Comparison of ENCODE assay signal across 12 cellular contexts in genomic region chr20:2820896-2821869, GRCh38. TPM values are rescaled to one million over a fixed set of nuclear protein-coding genes. Genes with fewer than 3 reads are reported as not detected.
A peak's percentile ranks its signal among the peaks of the same experiment; 100 is the strongest.
DNase-seq lines count a peak whose midpoint lies in the region; ATAC-seq and TF ChIP-seq lines count a peak whose summit lies in the region.
"Had no signal": no experiment of that assay in that cellular context is flagged by ENCODE, and none has a peak within 500 bp of the region (broad histone marks: within the 10 kb centered on the region; RNA-seq: fewer than 3 reads in every experiment).

No MANE protein-coding gene starts in this region.

- intact Hi-C loops in CD4-positive, alpha-beta T cell (cut with DNase I, micrococcal nuclease), result no loop called here
- intact Hi-C loops in natural killer cell (cut with micrococcal nuclease), result no loop called here

- H3K27ac ChIP-seq in CD4-positive, alpha-beta T cell (ENCODE audit: low read depth, low read length), result no peak overlapping the region
- H3K27ac ChIP-seq in HEK293 (ENCODE audit: extremely low read depth, low read depth, low read length), result no peak overlapping the region
- H3K27ac ChIP-seq in endodermal cell (ENCODE audit: low read depth, low read length), result no peak overlapping the region
- H3K27ac ChIP-seq: ascending aorta, epithelial cell of prostate, neutrophil had no signal

- H3K9me3 ChIP-seq in CD4-positive, alpha-beta T cell (ENCODE audit: control insufficient read depth, low read length), result no peaks in the 10 kb centered on the region
- no peaks in the 10 kb centered on the region for H3K9me3 ChIP-seq in HEK293 (ENCODE audit: control insufficient read depth, insufficient read depth, low read depth, low read length)
- no peaks in the 10 kb centered on the region for H3K9me3 ChIP-seq in endodermal cell (ENCODE audit: control insufficient read depth, low read length)
- H3K9me3 ChIP-seq: ascending aorta, neutrophil had no signal

- H3K36me3 Mint-ChIP-seq in CD4-positive, alpha-beta T cell (ENCODE audit: low read depth), result no peaks in the 10 kb centered on the region
- H3K36me3 Mint-ChIP-seq in endodermal cell (ENCODE audit: low read depth) (no peaks in the 10 kb centered on the region), natural killer cell (no peaks in the 10 kb centered on the region)

- no peak overlapping the region for H3K27ac Mint-ChIP-seq in CD4-positive, alpha-beta T cell
- H3K27ac Mint-ChIP-seq in endodermal cell, result no peak overlapping the region
- peak overlapping the region in 1 of 2 donors; percentile 53 for H3K27ac Mint-ChIP-seq in natural killer cell

- no peaks in the 10 kb centered on the region for H3K9me3 Mint-ChIP-seq in CD4-positive, alpha-beta T cell
- H3K9me3 Mint-ChIP-seq in endodermal cell, result no peaks in the 10 kb centered on the region
- H3K9me3 Mint-ChIP-seq in natural killer cell, result no peaks in the 10 kb centered on the region

- POLR2A ChIA-PET in CD4-positive, alpha-beta T cell (lab: Charles Lee), result interaction anchor here (0.6 to 1.5 kb wide), 6 partner anchors 15 to 108 kb away, joined by 3 to 13 read pairs (median 4); partner anchors contain the start of genes PCED1A, PTPRA and VPS16
- POLR2A ChIA-PET in HEK293 (lab: Yijun Ruan, JAX), result interaction anchor here (0.7 to 1.4 kb wide), 2 partner anchors 15 to 20 kb away, joined by 3 read pairs; partner anchors contain the start of genes PCED1A and VPS16

- H3K4me1 Mint-ChIP-seq in CD4-positive, alpha-beta T cell (ENCODE audit: low read depth), result peaks cover 29% of the 10 kb centered on the region
- H3K4me1 Mint-ChIP-seq in endodermal cell (peaks cover 16% of the 10 kb centered on the region), natural killer cell (peaks cover 13 to 37% of the 10 kb centered on the region in 2 donors)

- WGBS in endodermal cell (ENCODE audit: insufficient coverage in 1 of 2, insufficient read length in 1 of 2), 2 experiments, result 30 to 47% methylated on average over 25 to 66 of the region's 68 CpGs

- H3K27me3 ChIP-seq in CD4-positive, alpha-beta T cell (ENCODE audit: control insufficient read depth, insufficient read depth, low read length), result peaks cover 10% of the 10 kb centered on the region
- peaks cover 44% of the 10 kb centered on the region for H3K27me3 ChIP-seq in endodermal cell (ENCODE audit: control insufficient read depth, insufficient read depth, low read length, poor library complexity, severe bottlenecking)

- DNase-seq in CD4-positive, alpha-beta T cell, result no peak
- DNase-seq in endodermal cell (peak; percentile 83), natural killer cell (no peak), NCI-H146 (lab: John Stamatoyannopoulos, UW) (no peak)
- DNase-seq: activated CD4-positive, CD25-positive, alpha-beta regulatory T cell treated with anti-CD3 and anti-CD28 coated beads, Interleukin-2, amount 50 U/mL, for 72 hours; NCI-H2029 had no signal

- peaks cover 38% of the 10 kb centered on the region for H3K27me3 Mint-ChIP-seq in CD4-positive, alpha-beta T cell
- peaks cover 56% of the 10 kb centered on the region for H3K27me3 Mint-ChIP-seq in endodermal cell (ENCODE audit: insufficient read depth)
- peaks cover 6 to 20% of the 10 kb centered on the region in 2 donors for H3K27me3 Mint-ChIP-seq in natural killer cell (ENCODE audit: low read depth in 2 of 2)

- H3K36me3 ChIP-seq in HEK293 (ENCODE audit: control insufficient read depth in 2 of 2, insufficient read depth in 1 of 2, low read length in 2 of 2), result no peaks in the 10 kb centered on the region
- no peaks in the 10 kb centered on the region for H3K36me3 ChIP-seq in endodermal cell (ENCODE audit: control insufficient read depth, insufficient read depth, low read length)
- H3K36me3 ChIP-seq: ascending aorta, neutrophil had no signal

- H3K4me3 ChIP-seq in HEK293 (ENCODE audit: low read depth, low read length), result no peak overlapping the region
- H3K4me3 ChIP-seq in endodermal cell (ENCODE audit: low read length), result no peak overlapping the region

- no peak overlapping the region for H3K9ac ChIP-seq in endodermal cell (ENCODE audit: extremely low read depth, low read length, poor library complexity, severe bottlenecking)

- H3K4me1 ChIP-seq in HEK293 (ENCODE audit: control insufficient read depth, insufficient read depth, low read length) (peaks cover 9% of the 10 kb centered on the region), endodermal cell (ENCODE audit: control insufficient read depth, insufficient read depth, low read length) (no peaks in the 10 kb centered on the region)
- H3K4me1 ChIP-seq: ascending aorta had no signal

- peak overlapping the region; percentile 81 for H3K4me3 Mint-ChIP-seq in CD4-positive, alpha-beta T cell
- H3K4me3 Mint-ChIP-seq in endodermal cell (peak overlapping the region; percentile 36), natural killer cell (peak overlapping the region; percentile 83)

- no peak for ATAC-seq in CD4-positive, alpha-beta T cell (ENCODE audit: poor library complexity)
- peak in 2 of 3 donors; percentile 25 to 43 for ATAC-seq in natural killer cell
- ATAC-seq in HG03520 (IDR thresholded peaks at IDR 0.05; ENCODE audit: unreplicated experiment), result no peak
- no peak for ATAC-seq in GM19397 (IDR thresholded peaks at IDR 0.05; ENCODE audit: unreplicated experiment)

- CTCF ChIA-PET in CD4-positive, alpha-beta T cell (lab: Charles Lee), result no interaction called here
- CTCF ChIA-PET in HEK293 (lab: Yijun Ruan, JAX), result interaction anchor here (0.6 to 1.5 kb wide), 3 partner anchors 41 to 1319 kb away, joined by 3 to 4 read pairs (median 4); no protein-coding TSS in a partner anchor

- TF ChIP-seq CTCF in CD4-positive, alpha-beta T cell (IDR thresholded peaks at IDR 0.05), result no peak
- TF ChIP-seq CTCF in HEK293 (tag by site-specific recombination; IDR thresholded peaks at IDR 0.05) (no peak), endodermal cell (conservative IDR thresholded peaks at IDR 0.05) (peak; percentile 19), natural killer cell (IDR thresholded peaks at IDR 0.05) (no peak)

TF ChIP-seq in HEK293, 187 proteins besides CTCF, POLR2A, EP300 and RAD21:
- TF ChIP-seq ZNF341 (tag by site-specific recombination; IDR thresholded peaks at IDR 0.05; ENCODE audit: low read depth), result peak; percentile 72
- TF ChIP-seq ZNF324 (tag by site-specific recombination; IDR thresholded peaks at IDR 0.05), result no peak

RNA-seq across cellular contexts. Expression of gene TMEM239, which starts 5.0 kb away (rescaled TPM):
- not detected for total RNA-seq in CD4-positive, alpha-beta T cell
- not detected for total RNA-seq in endodermal cell
- not detected for polyA plus RNA-seq in endodermal cell (2013, experiment 1 of 2)
- polyA plus RNA-seq in endodermal cell (2013, experiment 2 of 2), result not detected
- not detected for total RNA-seq in natural killer cell
- total RNA-seq: ascending aorta had no signal

RNA-seq across cellular contexts. Expression of gene C20orf141, which starts 6.4 kb away (rescaled TPM):
- total RNA-seq in CD4-positive, alpha-beta T cell, result not detected
- total RNA-seq in endodermal cell (not detected), natural killer cell (not detected)
- not detected for polyA plus RNA-seq in endodermal cell (2013, experiment 1 of 2)
- polyA plus RNA-seq in endodermal cell (2013, experiment 2 of 2), result not detected
- total RNA-seq: ascending aorta had no signal

RNA-seq across cellular contexts. Expression of gene PCED1A, which starts 19.3 kb away (rescaled TPM):
- total RNA-seq in CD4-positive, alpha-beta T cell, result 10 to 100 TPM; 69.2 to 69.7 TPM
- total RNA-seq in endodermal cell (10 to 100 TPM; 40.2 to 46.5 TPM), natural killer cell (10 to 100 TPM; 70.3 to 76.5 (median 71.1) TPM)
- polyA plus RNA-seq in endodermal cell (2013, experiment 1 of 2), result 68.8 TPM
- 57.8 TPM for polyA plus RNA-seq in endodermal cell (2013, experiment 2 of 2)

RNA-seq across cellular contexts. Expression of gene VPS16, which starts 19.4 kb away (rescaled TPM):
- 10 to 100 TPM; 38.2 to 40.6 TPM for total RNA-seq in CD4-positive, alpha-beta T cell
- 10 to 100 TPM; 36.8 to 37.5 TPM for total RNA-seq in endodermal cell
- polyA plus RNA-seq in endodermal cell (2013, experiment 1 of 2), result 41.2 TPM
- polyA plus RNA-seq in endodermal cell (2013, experiment 2 of 2), result 37.7 TPM
- 100 to 1,000 TPM; 108 to 118 (median 109) TPM for total RNA-seq in natural killer cell

RNA-seq across cellular contexts. Expression of gene CPXM1, which starts 20.8 kb away (rescaled TPM):
- not detected for total RNA-seq in CD4-positive, alpha-beta T cell
- 100 to 1,000 TPM in 1 of 2 donors, 10 to 100 TPM in 1; 80.1 to 106 TPM for total RNA-seq in endodermal cell
- polyA plus RNA-seq in endodermal cell (2013, experiment 1 of 2), result 174 TPM
- polyA plus RNA-seq in endodermal cell (2013, experiment 2 of 2), result 158 TPM
- 1 to 10 TPM in 2 of 3 donors, under 1 TPM in 1; 0.49 to 2.3 (median 1.5) TPM for total RNA-seq in natural killer cell
- total RNA-seq: ascending aorta had no signal

Comparison
In these comparisons a context has a peak if more than half of its experiments do, and no peak if none do; other contexts are left out.
1. ATAC-seq: peak in natural killer cell (2 of 3); none in CD4-positive, alpha-beta T cell (single experiment), HG03520 (single experiment) and GM19397 (single experiment).
2. Peak in every context shown above with its lines, with median percentiles within 50 percentile points of each other: H3K4me3 Mint-ChIP-seq.